ENCODE assay signal across 12 cellular contexts in genomic region chr5:1255081-1255561, GRCh38. TPM values are rescaled to one million over a fixed set of nuclear protein-coding genes. Genes with fewer than 3 reads are reported as not detected.
DNase-seq lines count a peak whose midpoint lies in the region; ATAC-seq and TF ChIP-seq lines count a peak whose summit lies in the region.
"Had no signal": no experiment of that assay in that cellular context is flagged by ENCODE, and none has a peak within 500 bp of the region (broad histone marks: within the 10 kb centered on the region; RNA-seq: fewer than 3 reads in every experiment).

No MANE protein-coding gene starts in this region.

- H3K27ac Mint-ChIP-seq in effector memory CD8-positive, alpha-beta T cell: peak overlapping the region in 1 of 2 donors; percentile 49
- no peak overlapping the region for H3K27ac Mint-ChIP-seq in glutamatergic neuron (ENCODE audit: unreplicated experiment)
- H3K27ac Mint-ChIP-seq: memory B cell had no signal

- no peaks in the 10 kb centered on the region for H3K27me3 ChIP-seq in Karpas-422 (ENCODE audit: low read length)
- no peaks in the 10 kb centered on the region for H3K27me3 ChIP-seq in MM.1S (replicated peaks; ENCODE audit: insufficient read depth, low read length)

- H3K36me3 Mint-ChIP-seq in effector memory CD8-positive, alpha-beta T cell (ENCODE audit: insufficient read depth): no peaks in the 10 kb centered on the region
- H3K36me3 Mint-ChIP-seq in glutamatergic neuron (ENCODE audit: unreplicated experiment): no peaks in the 10 kb centered on the region
- H3K36me3 Mint-ChIP-seq: memory B cell had no signal

- H3K9me2 ChIP-seq in Karpas-422 (replicated peaks; ENCODE audit: insufficient read depth, low read length) (no peaks in the 10 kb centered on the region), MM.1S (replicated peaks; ENCODE audit: insufficient read depth, low read length) (no peaks in the 10 kb centered on the region)

- DNase-seq in 8988T: peak; percentile 48
- DNase-seq in NCI-H2107 treated with DMSO at 0.1 percent for 48 hours (lab: John Stamatoyannopoulos, UW; ENCODE audit: unreplicated experiment): peak; percentile 89
- DNase-seq in activated T-cell treated with anti-CD3 and anti-CD28 coated beads for 24 hours (ENCODE audit: low read depth): peak; percentile 14
- DNase-seq in effector memory CD8-positive, alpha-beta T cell: peak; percentile 34 to 38 (median 37)
- no peak for DNase-seq in Karpas-422
- DNase-seq in pons (ENCODE audit: low spot score): no peak
- no peak for DNase-seq in glutamatergic neuron
- no peak for DNase-seq in MM.1S
- DNase-seq: dorsolateral prefrontal cortex, heart right ventricle had no signal

- no peak overlapping the region for H2AFZ ChIP-seq in Karpas-422 (ENCODE audit: low read length)
- no peak overlapping the region for H2AFZ ChIP-seq in MM.1S (ENCODE audit: low read length)

- TF ChIP-seq CTCF in glutamatergic neuron (IDR thresholded peaks at IDR 0.05; ENCODE audit: partially characterized antibody, unreplicated experiment) (no peak), MM.1S (IDR thresholded peaks at IDR 0.05; ENCODE audit: low read length) (no peak)

- H3K4me2 ChIP-seq in Karpas-422 (ENCODE audit: low read depth, low read length, poor library complexity, severe bottlenecking): no peak overlapping the region
- no peak overlapping the region for H3K4me2 ChIP-seq in MM.1S (ENCODE audit: low read depth, low read length)

- H3K4me1 ChIP-seq in Karpas-422 (ENCODE audit: low read length) (no peaks in the 10 kb centered on the region), MM.1S (ENCODE audit: low read length) (no peaks in the 10 kb centered on the region)
- H3K4me1 ChIP-seq: heart right ventricle had no signal

- H4K20me1 ChIP-seq in Karpas-422 (ENCODE audit: insufficient read depth, low read depth, low read length): no peaks in the 10 kb centered on the region
- H4K20me1 ChIP-seq in MM.1S (ENCODE audit: insufficient read depth, low read length): no peaks in the 10 kb centered on the region

- H3K4me3 ChIP-seq in Karpas-422 (ENCODE audit: low read length) (no peak overlapping the region), MM.1S (ENCODE audit: low read length) (no peak overlapping the region)
- H3K4me3 ChIP-seq: dorsolateral prefrontal cortex, heart right ventricle had no signal

- H3F3A ChIP-seq in MM.1S (ENCODE audit: insufficient read depth, low read length): no peaks in the 10 kb centered on the region

- peak; percentile 94 for ATAC-seq in effector memory CD8-positive, alpha-beta T cell (replicated peaks)

- no peak overlapping the region for H3K27ac ChIP-seq in Karpas-422 (ENCODE audit: low read length)
- no peak overlapping the region for H3K27ac ChIP-seq in MM.1S (ENCODE audit: low read length)
- H3K27ac ChIP-seq: dorsolateral prefrontal cortex, heart right ventricle had no signal

- peaks cover 9 to 19% of the 10 kb centered on the region in 2 donors for H3K4me1 Mint-ChIP-seq in effector memory CD8-positive, alpha-beta T cell (ENCODE audit: low read depth in 2 of 2)
- no peaks in the 10 kb centered on the region for H3K4me1 Mint-ChIP-seq in glutamatergic neuron (ENCODE audit: low read depth, unreplicated experiment)

- no peak overlapping the region for H3K9ac ChIP-seq in Karpas-422 (ENCODE audit: low read length)
- no peak overlapping the region for H3K9ac ChIP-seq in MM.1S (ENCODE audit: low read length)

- peak overlapping the region; percentile 40 to 55 for H3K4me3 Mint-ChIP-seq in effector memory CD8-positive, alpha-beta T cell
- no peak overlapping the region for H3K4me3 Mint-ChIP-seq in glutamatergic neuron (ENCODE audit: unreplicated experiment)
- H3K4me3 Mint-ChIP-seq: memory B cell had no signal

- H3K27me3 Mint-ChIP-seq in effector memory CD8-positive, alpha-beta T cell: peaks cover 0 to 19% of the 10 kb centered on the region in 2 donors
- H3K27me3 Mint-ChIP-seq in glutamatergic neuron (ENCODE audit: unreplicated experiment): peaks cover 9% of the 10 kb centered on the region

- no peaks in the 10 kb centered on the region for H3K9me3 Mint-ChIP-seq in effector memory CD8-positive, alpha-beta T cell
- peaks cover 4% of the 10 kb centered on the region for H3K9me3 Mint-ChIP-seq in glutamatergic neuron (ENCODE audit: unreplicated experiment)
- H3K9me3 Mint-ChIP-seq: memory B cell had no signal

- H3K36me3 ChIP-seq in Karpas-422 (ENCODE audit: insufficient read depth, low read length) (no peaks in the 10 kb centered on the region), MM.1S (replicated peaks; ENCODE audit: insufficient read depth, low read length) (no peaks in the 10 kb centered on the region)
- H3K36me3 ChIP-seq: heart right ventricle had no signal

- H3K9me3 ChIP-seq in Karpas-422 (ENCODE audit: low read length) (no peaks in the 10 kb centered on the region), MM.1S (replicated peaks; ENCODE audit: insufficient read depth, low read length) (no peaks in the 10 kb centered on the region)
- H3K9me3 ChIP-seq: heart right ventricle had no signal

- H3K79me2 ChIP-seq in Karpas-422 (ENCODE audit: low read length): no peaks in the 10 kb centered on the region
- no peaks in the 10 kb centered on the region for H3K79me2 ChIP-seq in MM.1S (ENCODE audit: low read length)

RNA-seq across cellular contexts. Expression of gene SLC6A18, which starts 29.9 kb away (rescaled TPM):
- total RNA-seq in Karpas-422 (2014; rRNA removed; shearing (Covaris generic); ENCODE audit: low replicate concordance): not detected in 2 replicates
- total RNA-seq in glutamatergic neuron (ENCODE audit: unreplicated experiment): not detected
- total RNA-seq: dorsolateral prefrontal cortex, heart right ventricle, pulmonary artery endothelial cell had no signal

RNA-seq across cellular contexts. Expression of gene TERT, which starts 39.7 kb away (rescaled TPM):
- total RNA-seq in Karpas-422 (2014; rRNA removed; shearing (Covaris generic); ENCODE audit: low replicate concordance): 2.2 and 3.3 TPM in 2 replicates
- 2.9 TPM for total RNA-seq in glutamatergic neuron (ENCODE audit: unreplicated experiment)
- total RNA-seq: heart right ventricle had no signal

RNA-seq across cellular contexts. Expression of gene SLC6A19, which starts 53.7 kb away (rescaled TPM):
- total RNA-seq in Karpas-422 (2014; rRNA removed; shearing (Covaris generic); ENCODE audit: low replicate concordance): not detected in 2 replicates
- total RNA-seq in glutamatergic neuron (ENCODE audit: unreplicated experiment): not detected
- total RNA-seq: pulmonary artery endothelial cell had no signal

Comparison
In these comparisons a context has a peak if more than half of its experiments do, and no peak if none do; other contexts are left out.
1. DNase-seq: peak in 8988T (single experiment), NCI-H2107 treated with DMSO at 0.1 percent for 48 hours (single experiment), activated T-cell treated with anti-CD3 and anti-CD28 coated beads for 24 hours (single experiment) and effector memory CD8-positive, alpha-beta T cell (3 of 3); none in Karpas-422 (single experiment), pons (single experiment), glutamatergic neuron (single experiment) and MM.1S (single experiment).